Comparison of ENCODE assay signal across 1 cellular context in the genomic region with DNA sequence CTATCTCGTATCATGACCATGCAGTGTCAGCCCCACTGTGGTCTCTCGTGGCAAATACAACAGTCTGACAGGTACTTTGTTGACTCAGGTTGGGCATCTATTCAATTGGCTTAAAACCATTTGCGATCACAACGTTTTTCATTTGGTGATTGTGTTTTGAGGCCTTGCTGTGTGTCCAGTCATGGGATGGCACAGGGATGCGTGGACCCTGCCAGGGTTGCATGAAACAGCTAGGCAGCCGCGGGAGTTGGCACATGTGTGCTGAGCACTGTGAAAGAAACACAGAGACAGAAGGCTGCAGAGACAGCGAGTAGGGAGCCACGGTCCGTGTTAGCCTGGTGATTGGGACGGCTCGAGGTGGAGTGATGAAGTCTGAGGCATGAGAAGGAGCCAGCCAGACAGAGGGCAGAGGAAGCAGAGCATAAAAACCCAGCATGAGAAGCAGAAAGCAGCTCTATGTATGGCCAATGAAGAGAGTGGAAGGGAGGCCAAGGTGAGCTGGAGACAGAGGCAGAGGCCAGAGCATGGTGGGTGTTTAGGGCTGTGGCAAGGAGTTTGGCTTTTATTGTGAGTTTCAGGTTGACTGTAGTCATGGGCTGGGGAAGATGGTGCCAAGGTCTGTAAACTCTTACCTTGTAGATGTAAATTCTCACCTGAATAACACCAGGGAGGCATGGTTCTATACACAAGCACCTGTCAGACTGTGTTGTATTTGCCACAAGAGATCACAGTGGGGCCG.
TF ChIP-seq lines count a peak whose summit lies in the region.

No MANE protein-coding gene starts in this region.

TF ChIP-seq in GM23338, 12 proteins besides CTCF, POLR2A, EP300 and RAD21 (continued from another document):
- TF ChIP-seq, protein P1, sequence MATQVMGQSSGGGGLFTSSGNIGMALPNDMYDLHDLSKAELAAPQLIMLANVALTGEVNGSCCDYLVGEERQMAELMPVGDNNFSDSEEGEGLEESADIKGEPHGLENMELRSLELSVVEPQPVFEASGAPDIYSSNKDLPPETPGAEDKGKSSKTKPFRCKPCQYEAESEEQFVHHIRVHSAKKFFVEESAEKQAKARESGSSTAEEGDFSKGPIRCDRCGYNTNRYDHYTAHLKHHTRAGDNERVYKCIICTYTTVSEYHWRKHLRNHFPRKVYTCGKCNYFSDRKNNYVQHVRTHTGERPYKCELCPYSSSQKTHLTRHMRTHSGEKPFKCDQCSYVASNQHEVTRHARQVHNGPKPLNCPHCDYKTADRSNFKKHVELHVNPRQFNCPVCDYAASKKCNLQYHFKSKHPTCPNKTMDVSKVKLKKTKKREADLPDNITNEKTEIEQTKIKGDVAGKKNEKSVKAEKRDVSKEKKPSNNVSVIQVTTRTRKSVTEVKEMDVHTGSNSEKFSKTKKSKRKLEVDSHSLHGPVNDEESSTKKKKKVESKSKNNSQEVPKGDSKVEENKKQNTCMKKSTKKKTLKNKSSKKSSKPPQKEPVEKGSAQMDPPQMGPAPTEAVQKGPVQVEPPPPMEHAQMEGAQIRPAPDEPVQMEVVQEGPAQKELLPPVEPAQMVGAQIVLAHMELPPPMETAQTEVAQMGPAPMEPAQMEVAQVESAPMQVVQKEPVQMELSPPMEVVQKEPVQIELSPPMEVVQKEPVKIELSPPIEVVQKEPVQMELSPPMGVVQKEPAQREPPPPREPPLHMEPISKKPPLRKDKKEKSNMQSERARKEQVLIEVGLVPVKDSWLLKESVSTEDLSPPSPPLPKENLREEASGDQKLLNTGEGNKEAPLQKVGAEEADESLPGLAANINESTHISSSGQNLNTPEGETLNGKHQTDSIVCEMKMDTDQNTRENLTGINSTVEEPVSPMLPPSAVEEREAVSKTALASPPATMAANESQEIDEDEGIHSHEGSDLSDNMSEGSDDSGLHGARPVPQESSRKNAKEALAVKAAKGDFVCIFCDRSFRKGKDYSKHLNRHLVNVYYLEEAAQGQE (IDR thresholded peaks at IDR 0.05; ENCODE audit: unreplicated experiment): no peak
- no peak for TF ChIP-seq POLR2AphosphoS5 (IDR thresholded peaks at IDR 0.05; ENCODE audit: low read depth)
- TF ChIP-seq, protein P2, sequence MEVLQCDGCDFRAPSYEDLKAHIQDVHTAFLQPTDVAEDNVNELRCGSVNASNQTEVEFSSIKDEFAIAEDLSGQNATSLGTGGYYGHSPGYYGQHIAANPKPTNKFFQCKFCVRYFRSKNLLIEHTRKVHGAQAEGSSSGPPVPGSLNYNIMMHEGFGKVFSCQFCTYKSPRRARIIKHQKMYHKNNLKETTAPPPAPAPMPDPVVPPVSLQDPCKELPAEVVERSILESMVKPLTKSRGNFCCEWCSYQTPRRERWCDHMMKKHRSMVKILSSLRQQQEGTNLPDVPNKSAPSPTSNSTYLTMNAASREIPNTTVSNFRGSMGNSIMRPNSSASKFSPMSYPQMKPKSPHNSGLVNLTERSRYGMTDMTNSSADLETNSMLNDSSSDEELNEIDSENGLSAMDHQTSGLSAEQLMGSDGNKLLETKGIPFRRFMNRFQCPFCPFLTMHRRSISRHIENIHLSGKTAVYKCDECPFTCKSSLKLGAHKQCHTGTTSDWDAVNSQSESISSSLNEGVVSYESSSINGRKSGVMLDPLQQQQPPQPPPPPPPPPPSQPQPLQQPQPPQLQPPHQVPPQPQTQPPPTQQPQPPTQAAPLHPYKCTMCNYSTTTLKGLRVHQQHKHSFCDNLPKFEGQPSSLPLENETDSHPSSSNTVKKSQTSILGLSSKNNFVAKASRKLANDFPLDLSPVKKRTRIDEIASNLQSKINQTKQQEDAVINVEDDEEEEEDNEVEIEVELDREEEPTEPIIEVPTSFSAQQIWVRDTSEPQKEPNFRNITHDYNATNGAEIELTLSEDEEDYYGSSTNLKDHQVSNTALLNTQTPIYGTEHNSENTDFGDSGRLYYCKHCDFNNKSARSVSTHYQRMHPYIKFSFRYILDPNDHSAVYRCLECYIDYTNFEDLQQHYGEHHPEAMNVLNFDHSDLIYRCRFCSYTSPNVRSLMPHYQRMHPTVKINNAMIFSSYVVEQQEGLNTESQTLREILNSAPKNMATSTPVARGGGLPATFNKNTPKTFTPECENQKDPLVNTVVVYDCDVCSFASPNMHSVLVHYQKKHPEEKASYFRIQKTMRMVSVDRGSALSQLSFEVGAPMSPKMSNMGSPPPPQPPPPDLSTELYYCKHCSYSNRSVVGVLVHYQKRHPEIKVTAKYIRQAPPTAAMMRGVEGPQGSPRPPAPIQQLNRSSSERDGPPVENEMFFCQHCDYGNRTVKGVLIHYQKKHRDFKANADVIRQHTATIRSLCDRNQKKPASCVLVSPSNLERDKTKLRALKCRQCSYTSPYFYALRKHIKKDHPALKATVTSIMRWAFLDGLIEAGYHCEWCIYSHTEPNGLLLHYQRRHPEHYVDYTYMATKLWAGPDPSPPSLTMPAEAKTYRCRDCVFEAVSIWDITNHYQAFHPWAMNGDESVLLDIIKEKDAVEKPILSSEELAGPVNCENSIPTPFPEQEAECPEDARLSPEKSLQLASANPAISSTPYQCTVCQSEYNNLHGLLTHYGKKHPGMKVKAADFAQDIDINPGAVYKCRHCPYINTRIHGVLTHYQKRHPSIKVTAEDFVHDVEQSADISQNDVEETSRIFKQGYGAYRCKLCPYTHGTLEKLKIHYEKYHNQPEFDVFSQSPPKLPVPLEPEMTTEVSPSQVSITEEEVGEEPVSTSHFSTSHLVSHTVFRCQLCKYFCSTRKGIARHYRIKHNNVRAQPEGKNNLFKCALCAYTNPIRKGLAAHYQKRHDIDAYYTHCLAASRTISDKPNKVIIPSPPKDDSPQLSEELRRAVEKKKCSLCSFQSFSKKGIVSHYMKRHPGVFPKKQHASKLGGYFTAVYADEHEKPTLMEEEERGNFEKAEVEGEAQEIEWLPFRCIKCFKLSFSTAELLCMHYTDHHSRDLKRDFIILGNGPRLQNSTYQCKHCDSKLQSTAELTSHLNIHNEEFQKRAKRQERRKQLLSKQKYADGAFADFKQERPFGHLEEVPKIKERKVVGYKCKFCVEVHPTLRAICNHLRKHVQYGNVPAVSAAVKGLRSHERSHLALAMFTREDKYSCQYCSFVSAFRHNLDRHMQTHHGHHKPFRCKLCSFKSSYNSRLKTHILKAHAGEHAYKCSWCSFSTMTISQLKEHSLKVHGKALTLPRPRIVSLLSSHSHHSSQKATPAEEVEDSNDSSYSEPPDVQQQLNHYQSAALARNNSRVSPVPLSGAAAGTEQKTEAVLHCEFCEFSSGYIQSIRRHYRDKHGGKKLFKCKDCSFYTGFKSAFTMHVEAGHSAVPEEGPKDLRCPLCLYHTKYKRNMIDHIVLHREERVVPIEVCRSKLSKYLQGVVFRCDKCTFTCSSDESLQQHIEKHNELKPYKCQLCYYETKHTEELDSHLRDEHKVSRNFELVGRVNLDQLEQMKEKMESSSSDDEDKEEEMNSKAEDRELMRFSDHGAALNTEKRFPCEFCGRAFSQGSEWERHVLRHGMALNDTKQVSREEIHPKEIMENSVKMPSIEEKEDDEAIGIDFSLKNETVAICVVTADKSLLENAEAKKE (CRISPR knock-in tag; IDR thresholded peaks at IDR 0.05): no peak
- TF ChIP-seq EZH2 (IDR thresholded peaks at IDR 0.05; ENCODE audit: low read depth, unreplicated experiment): no peak
